ENCODE assay signal across 14 cellular contexts in genomic region chr1:51247022-51247421, GRCh38. TPM values are rescaled to one million over a fixed set of nuclear protein-coding genes. Genes with fewer than 3 reads are reported as not detected.
DNase-seq lines count a peak whose midpoint lies in the region; ATAC-seq, FAIRE-seq and TF ChIP-seq lines count a peak whose summit lies in the region.
"Had no signal": no experiment of that assay in that cellular context is flagged by ENCODE, and none has a peak within 500 bp of the region (broad histone marks: within the 10 kb centered on the region; RNA-seq: fewer than 3 reads in every experiment).

No MANE protein-coding gene starts in this region.

- FAIRE-seq in K562 (lab: Jason Lieb, UNC), result no peak

- BruUV-seq in K562 (replicated peaks; lab: Mats Ljungman, UMichigan), result no TSS peak

- peaks cover 4% of the 10 kb centered on the region for H3K9me1 ChIP-seq in K562 (ENCODE audit: control insufficient read depth, insufficient read depth, low read length)

- DNase-seq in K562 (ENCODE audit: extremely low read depth in 1 of 4, low spot score in 3 of 4) (no peak), prostate gland (ENCODE audit: low spot score) (no peak), NCI-H2029 (lab: John Stamatoyannopoulos, UW) (no peak), hepatocyte (ENCODE audit: low spot score) (no peak), NCI-H1105 treated with DMSO at 0.1 percent for 48 hours (lab: John Stamatoyannopoulos, UW) (no peak)
- DNase-seq: CD4-positive, alpha-beta T cell; cerebellar nuclear complex; NCI-H2227 treated with DMSO at 0.1 percent for 48 hours had no signal

- no peak overlapping the region for H3K4me2 ChIP-seq in K562 (ENCODE audit: insufficient read depth, low read length)
- H3K4me2 ChIP-seq in hepatocyte, result no peak overlapping the region
- H3K4me2 ChIP-seq: KMS-11 had no signal

- H3K36me3 ChIP-seq in K562 (ENCODE audit: control insufficient read depth, insufficient read depth, low read length) (peaks cover 7% of the 10 kb centered on the region; the same call in 2 of the 3 replicates), prostate gland (no peaks in the 10 kb centered on the region), hepatocyte (replicated peaks; ENCODE audit: insufficient read depth, low read depth) (no peaks in the 10 kb centered on the region)
- H3K36me3 ChIP-seq: vagina had no signal

- H3K79me2 ChIP-seq in K562 (ENCODE audit: control insufficient read depth, insufficient read depth, low read length), result peaks cover 77% of the 10 kb centered on the region
- peaks cover 100% of the 10 kb centered on the region for H3K79me2 ChIP-seq in hepatocyte

- H3K4me3 ChIP-seq in K562 (no peak overlapping the region), prostate gland (no peak overlapping the region), hepatocyte (no peak overlapping the region)
- H3K4me3 ChIP-seq: vagina had no signal

- TF ChIP-seq EP300 in K562 (IDR thresholded peaks at IDR 0.05; ENCODE audit: low read length), result no peak

- no peak for TF ChIP-seq POLR2A in K562 (conservative IDR thresholded peaks at IDR 0.05)
- no peak for TF ChIP-seq POLR2A in prostate gland (IDR thresholded peaks at IDR 0.05)

- H3K4me1 ChIP-seq in K562 (replicated peaks in 1 of 2; ENCODE audit: control insufficient read depth in 2 of 2, insufficient read depth in 2 of 2, low read length in 2 of 2), result peaks cover 8 to 12% of the 10 kb centered on the region in 2 experiments; a peak in 4 of 5 replicates
- no peaks in the 10 kb centered on the region for H3K4me1 ChIP-seq in prostate gland (replicated peaks)
- H3K4me1 ChIP-seq in hepatocyte (ENCODE audit: insufficient read depth), result no peaks in the 10 kb centered on the region

- peak; percentile 89 for ATAC-seq in GM18858 (IDR thresholded peaks at IDR 0.05; ENCODE audit: unreplicated experiment)
- ATAC-seq in GM21447 (IDR thresholded peaks at IDR 0.05; ENCODE audit: unreplicated experiment), result peak; percentile 78
- peak; percentile 84 for ATAC-seq in HG03135 (IDR thresholded peaks at IDR 0.05; ENCODE audit: unreplicated experiment)
- peak; percentile 53 for ATAC-seq in K562

- H3K27me3 ChIP-seq in K562 (ENCODE audit: control insufficient read depth in 2 of 2, insufficient read depth in 2 of 2, low read length in 2 of 2), result no peaks in the 10 kb centered on the region
- no peaks in the 10 kb centered on the region for H3K27me3 ChIP-seq in prostate gland (replicated peaks; ENCODE audit: insufficient read depth)
- H3K27me3 ChIP-seq in hepatocyte, result no peaks in the 10 kb centered on the region
- H3K27me3 ChIP-seq: vagina had no signal

- in situ Hi-C loops in K562 (cut with MboI), result no loop called here

- H4K20me1 ChIP-seq in K562 (replicated peaks; ENCODE audit: control insufficient read depth, insufficient read depth, low read length) (peaks cover 17% of the 10 kb centered on the region), hepatocyte (ENCODE audit: insufficient read depth, poor library complexity, severe bottlenecking) (peaks cover 98% of the 10 kb centered on the region)

- H3K9me3 ChIP-seq in K562 (replicated peaks; ENCODE audit: control insufficient read depth, insufficient read depth, low read depth, low read length) (no peaks in the 10 kb centered on the region), prostate gland (no peaks in the 10 kb centered on the region), hepatocyte (ENCODE audit: low read depth) (no peaks in the 10 kb centered on the region)
- H3K9me3 ChIP-seq: vagina had no signal

- no peak overlapping the region for H2AFZ ChIP-seq in K562 (ENCODE audit: low read depth, low read length)
- H2AFZ ChIP-seq in hepatocyte, result no peak overlapping the region

- H3K9ac ChIP-seq in K562 (ENCODE audit: insufficient read depth in 1 of 2, low read depth in 2 of 2, low read length in 2 of 2), result no peak overlapping the region
- H3K9ac ChIP-seq: KMS-11 had no signal

- no peak for TF ChIP-seq CTCF in K562 (IDR thresholded peaks at IDR 0.05 in 2 of 3, conservative IDR thresholded peaks at IDR 0.05 in 1 of 3; ENCODE audit: insufficient read depth in 2 of 3, low read depth in 1 of 3, low read length in 3 of 3)
- no peak for TF ChIP-seq CTCF in prostate gland (IDR thresholded peaks at IDR 0.05)
- TF ChIP-seq CTCF in hepatocyte (IDR thresholded peaks at IDR 0.05; ENCODE audit: poor library complexity), result no peak

- POLR2A ChIA-PET in K562 (lab: Yijun Ruan, JAX), result interaction anchor here (0.6 to 3.4 kb wide), 7 partner anchors 9 to 197 kb away, joined by 3 to 16 read pairs (median 4); partner anchors contain the start of gene RNF11

- intact Hi-C loops in K562 (cut with micrococcal nuclease) (no loop called here), prostate gland (cut with DNase I) (no loop called here)

- CTCF ChIA-PET in K562 (lab: Yijun Ruan, JAX; ENCODE audit: low intra/inter-chr PET ratio), result no interaction called here

- 75% methylated on average over 2 of the region's 2 CpGs for WGBS in K562 (ENCODE audit: insufficient coverage, low coverage, missing lambda C conversion rate)
- WGBS in prostate gland, result 95% methylated on average over 2 of the region's 2 CpGs
- WGBS in hepatocyte (ENCODE audit: low lambda C conversion rate, missing lambda C conversion rate), result 100% methylated on average over 2 of the region's 2 CpGs

- H3K9me2 ChIP-seq in hepatocyte (replicated peaks; ENCODE audit: insufficient read depth), result no peaks in the 10 kb centered on the region

- no peak overlapping the region for H3K27ac ChIP-seq in K562 (ENCODE audit: extremely low read depth, low read depth, low read length)
- H3K27ac ChIP-seq in prostate gland, result no peak overlapping the region
- no peak overlapping the region for H3K27ac ChIP-seq in hepatocyte
- H3K27ac ChIP-seq: KMS-11, RWPE1, vagina had no signal

- no peak for TF ChIP-seq RAD21 in K562 (CRISPR knock-in tag; conservative IDR thresholded peaks at IDR 0.05 in 1 of 2, IDR thresholded peaks at IDR 0.05 in 1 of 2)

TF ChIP-seq in K562, 482 proteins besides CTCF, POLR2A, EP300 and RAD21:
- TF ChIP-seq HLTF (IDR thresholded peaks at IDR 0.05), result no peak

RNA-seq across cellular contexts. Expression of gene RNF11, which starts 10.9 kb away (rescaled TPM):
- total RNA-seq in K562 (2011; cell fraction: chromatin; rRNA removed; ENCODE audit: low replicate concordance), result 16.1 and 30.6 TPM in 2 replicates
- 7.5 and 10.5 TPM in 2 replicates for total RNA-seq in K562 (2011; cell fraction: nucleolus; rRNA removed)
- 14.1 and 21.9 TPM in 2 replicates for total RNA-seq in K562 (2011; cell fraction: nucleoplasm; rRNA removed)
- total RNA-seq in K562 (2014; rRNA removed) (24.7 and 37.3 TPM in 2 replicates), K562 (2014; rRNA removed; fragmentation: Illumina TruSeq; extraction: Trizol) (29.5 and 30.1 TPM in 2 replicates), K562 (2015; rRNA removed; fragmentation: Illumina TruSeq; extraction: Trizol) (20.3 and 20.6 TPM in 2 replicates), K562 (2021) (19.9 and 23.1 TPM in 2 replicates), prostate gland (10 to 100 TPM; 75.1 to 81.5 TPM), hepatocyte (99.8 and 102 TPM in 2 replicates)
- polyA plus RNA-seq in K562 (2011; rRNA removed) (23.1 and 34.3 TPM in 2 replicates), K562 (2014; fragmentation: Illumina TruSeq; extraction: Trizol) (25.8 and 27.2 TPM in 2 replicates), K562 (2014; fragmentation: Nextera tagmentation; extraction: Ambion mirVana) (1 to 10 TPM; 5.7 to 6.1 TPM), K562 (2014; rRNA removed) (22.1 and 22.2 TPM in 2 replicates), hepatocyte (42.4 and 55.9 TPM in 2 replicates)
- 22.7 and 34.7 TPM in 2 replicates for polyA plus RNA-seq in K562 (2011; cell fraction: cytosol; rRNA removed)
- polyA plus RNA-seq in K562 (2011; cell fraction: nucleus; rRNA removed), result 19.5 and 25.7 TPM in 2 replicates
- 18.4 and 29.0 TPM in 2 replicates for polyA plus RNA-seq in K562 (2012)
- polyA minus RNA-seq in K562 (2011; rRNA and poly(A)+ RNA removed), result 61.8 and 65.2 TPM in 2 replicates
- polyA minus RNA-seq in K562 (2011; cell fraction: cytosol; rRNA and poly(A)+ RNA removed), result 19.0 and 20.3 TPM in 2 replicates
- 3.5 and 11.7 TPM in 2 replicates for polyA minus RNA-seq in K562 (2011; cell fraction: nucleus; rRNA and poly(A)+ RNA removed)
